ENCODE assay signal across 6 cellular contexts in genomic region chr9:117625154-117625553, GRCh38.
"Had no signal": no experiment of that assay in that cellular context is flagged by ENCODE, and none has a peak within 500 bp of the region (broad histone marks: within the 10 kb centered on the region; RNA-seq: fewer than 3 reads in every experiment).

No MANE protein-coding gene starts in this region.

- DNase-seq: IMR-90, KBM-7 had no signal

- ATAC-seq: HepG2, K562 had no signal

- FAIRE-seq: HepG2, HTR-8/SVneo, K562 had no signal

- H3K27ac ChIP-seq: HL-60 had no signal

- H3K4me3 ChIP-seq: K562 had no signal
